In genomic region chr16:4350365-4350786, GRCh38 we compare ENCODE assay signal across 8 cellular contexts. TPM values are rescaled to one million over a fixed set of nuclear protein-coding genes. Genes with fewer than 3 reads are reported as not detected.
A peak's percentile ranks its signal among the peaks of the same experiment; 100 is the strongest.
DNase-seq lines count a peak whose midpoint lies in the region; TF ChIP-seq lines count a peak whose summit lies in the region.

No MANE protein-coding gene starts in this region.

- H3K27me3 Mint-ChIP-seq in activated T-cell treated with anti-CD3 and anti-CD28 coated beads, Interleukin-2, amount 50 U/mL, for 24 hours: no peaks in the 10 kb centered on the region

- TF ChIP-seq CTCF in adrenal gland (IDR thresholded peaks at IDR 0.05) (no peak), liver (IDR thresholded peaks at IDR 0.05; ENCODE audit: low read depth, low read length, missing input control) (no peak), transverse colon (IDR thresholded peaks at IDR 0.05) (no peak), GM13977 (IDR thresholded peaks at IDR 0.05; ENCODE audit: extremely low read depth, insufficient read depth, missing control alignments) (no peak)

- H3K27ac ChIP-seq in adrenal gland (peak overlapping the region in 4 of 5 donors; percentile 65 to 93 (median 86)), liver (ENCODE audit: low read depth in 1 of 2, low read length in 2 of 2) (peak overlapping the region; percentile 85 to 96), transverse colon (peak overlapping the region; percentile 87 to 94 (median 93))

- 31 to 39% (median 33%) methylated on average over 12 to 24 of the region's 24 CpGs for WGBS in adrenal gland, 4 donors
- WGBS in liver: 31% methylated on average over 24 of the region's 24 CpGs
- WGBS in transverse colon (ENCODE audit: low coverage in 1 of 2), 2 donors: 31 to 78% methylated on average over 1 to 24 of the region's 24 CpGs

- no peaks in the 10 kb centered on the region for H3K9me3 Mint-ChIP-seq in activated T-cell treated with anti-CD3 and anti-CD28 coated beads, Interleukin-2, amount 50 U/mL, for 24 hours

- TF ChIP-seq POLR2A in adrenal gland (IDR thresholded peaks at IDR 0.05) (no peak), transverse colon (IDR thresholded peaks at IDR 0.05) (no peak)

- no peaks in the 10 kb centered on the region for H3K27me3 ChIP-seq in adrenal gland
- H3K27me3 ChIP-seq in liver (ENCODE audit: control insufficient read depth in 4 of 4, insufficient read depth in 4 of 4, low read length in 3 of 4): no peaks in the 10 kb centered on the region
- H3K27me3 ChIP-seq in transverse colon: no peaks in the 10 kb centered on the region

- H3K36me3 ChIP-seq in adrenal gland (replicated peaks in 1 of 2): no peaks in the 10 kb centered on the region
- H3K36me3 ChIP-seq in liver (ENCODE audit: control insufficient read depth in 4 of 4, insufficient read depth in 3 of 4, low read depth in 1 of 4, low read length in 3 of 4): no peaks in the 10 kb centered on the region
- H3K36me3 ChIP-seq in transverse colon: no peaks in the 10 kb centered on the region

- peak overlapping the region; percentile 97 for H3K27ac Mint-ChIP-seq in activated T-cell treated with anti-CD3 and anti-CD28 coated beads, Interleukin-2, amount 50 U/mL, for 24 hours

- peak overlapping the region; percentile 82 to 95 for H3K9ac ChIP-seq in liver (ENCODE audit: low read depth in 1 of 2, low read length in 2 of 2)

- in situ Hi-C loops in transverse colon (cut with MboI; ENCODE audit: low pct_ligation_motif_present in 1 of 4, low pct_unique_long_range_greater_than_20kb in 1 of 4, low sequenced_read_pairs in 3 of 4): loop anchor here in 2 of 4 donors (10.0 kb wide), 2 partner anchors 54 to 64 kb away; partner anchors contain the start of gene CORO7 (in 1 of the 2)
- in situ Hi-C loops in GM13977 (cut with MboI; ENCODE audit: low pct_unique_long_range_greater_than_20kb, low sequenced_read_pairs, unreplicated experiment): no loop called here

- H3K4me3 ChIP-seq in adrenal gland (peak overlapping the region in 3 of 4 donors; percentile 57 to 89 (median 60)), liver (ENCODE audit: low read depth in 1 of 3, low read length in 3 of 3) (peak overlapping the region; percentile 92 to 99 (median 98)), transverse colon (peak overlapping the region; percentile 82 to 100 (median 88))

- DNase-seq in activated T-cell treated with anti-CD3 and anti-CD28 coated beads, Interleukin-2, amount 50 U/mL, for 24 hours: no peak
- DNase-seq in activated T-cell treated with anti-CD3 and anti-CD28 coated beads for 4 hours (no peak), adrenal gland (no peak), transverse colon (no peak), NCI-H1092 (lab: John Stamatoyannopoulos, UW) (no peak), GM13977 (ENCODE audit: low spot score) (no peak), NCI-H1417 treated with DMSO at 0.1 percent for 48 hours (lab: John Stamatoyannopoulos, UW) (no peak)

- H3K4me3 Mint-ChIP-seq in activated T-cell treated with anti-CD3 and anti-CD28 coated beads, Interleukin-2, amount 50 U/mL, for 24 hours: peak overlapping the region; percentile 97

- H3K9me3 ChIP-seq in adrenal gland (replicated peaks in 1 of 3) (no peaks in the 10 kb centered on the region), liver (ENCODE audit: control insufficient read depth in 4 of 4, low read length in 3 of 4) (no peaks in the 10 kb centered on the region), transverse colon (no peaks in the 10 kb centered on the region)

- H3K4me1 ChIP-seq in adrenal gland (replicated peaks in 1 of 2) (peaks cover 19 to 54% of the 10 kb centered on the region in 2 donors), liver (ENCODE audit: control insufficient read depth in 4 of 4, insufficient read depth in 4 of 4, low read length in 3 of 4) (peaks cover 12 to 49% (median 33%) of the 10 kb centered on the region in 4 donors), transverse colon (peaks cover 0 to 24% (median 19%) of the 10 kb centered on the region in 4 donors)

- no peak for TF ChIP-seq RAD21 in liver (IDR thresholded peaks at IDR 0.05)

- H3K4me1 Mint-ChIP-seq in activated T-cell treated with anti-CD3 and anti-CD28 coated beads, Interleukin-2, amount 50 U/mL, for 24 hours (ENCODE audit: low read depth): peaks cover 39% of the 10 kb centered on the region

- TF ChIP-seq EP300 in transverse colon (IDR thresholded peaks at IDR 0.05; ENCODE audit: low read depth): no peak

- intact Hi-C loops in adrenal gland (cut with DNase I) (no loop called here), transverse colon (cut with DNase I; ENCODE audit: low total_unique reads) (loop anchor here (10.0 kb wide), 1 partner anchor 744 kb away; the partner anchor contains the start of gene EEF2KMT)

- peaks cover 58% of the 10 kb centered on the region for H3K36me3 Mint-ChIP-seq in activated T-cell treated with anti-CD3 and anti-CD28 coated beads, Interleukin-2, amount 50 U/mL, for 24 hours (ENCODE audit: low read depth)

TF ChIP-seq in liver, 16 proteins besides CTCF, POLR2A, EP300 and RAD21:
- TF ChIP-seq ZBTB33 (IDR thresholded peaks at IDR 0.05) (no peak), RXRA (IDR thresholded peaks at IDR 0.05) (peak; percentile 47 to 74)

RNA-seq across cellular contexts. Expression of gene PAM16, which starts 0.7 kb away (rescaled TPM):
- total RNA-seq in adrenal gland (10 to 100 TPM; 35.5 to 68.8 (median 54.0) TPM), liver (10 to 100 TPM; 14.0 to 23.8 TPM), transverse colon (10 to 100 TPM; 26.5 to 40.5 (median 29.2) TPM)
- polyA plus RNA-seq in adrenal gland (100 to 1,000 TPM in 2 of 3 donors, 10 to 100 TPM in 1; 25.0 to 310 (median 285) TPM), liver (10 to 100 TPM; 35.3 to 70.5 TPM)

RNA-seq across cellular contexts. Expression of gene VASN, which starts 21.3 kb away (rescaled TPM):
- total RNA-seq in adrenal gland (10 to 100 TPM; 16.1 to 44.7 (median 27.4) TPM), liver (10 to 100 TPM; 19.7 to 22.7 TPM), transverse colon (10 to 100 TPM in 2 of 4 donors, 1 to 10 TPM in 2; 3.4 to 18.7 (median 9.0) TPM)
- polyA plus RNA-seq in adrenal gland (10 to 100 TPM in 2 of 3 donors, under 1 TPM in 1; 0.77 to 23.9 (median 15.5) TPM), liver (10 to 100 TPM in 1 of 2 donors, 1 to 10 TPM in 1; 6.2 to 26.9 TPM)

RNA-seq across cellular contexts. Expression of gene GLIS2, which starts 34.5 kb away (rescaled TPM):
- total RNA-seq in adrenal gland (10 to 100 TPM; 11.9 to 36.2 (median 18.6) TPM), liver (1 to 10 TPM; 1.0 to 1.2 TPM), transverse colon (1 to 10 TPM in 3 of 4 donors, under 1 TPM in 1; 0.68 to 5.0 (median 1.8) TPM)
- polyA plus RNA-seq in adrenal gland (10 to 100 TPM in 2 of 3 donors, 1 to 10 TPM in 1; 2.0 to 16.7 (median 13.4) TPM), liver (1 to 10 TPM in 1 of 2 donors, under 1 TPM in 1; 0.68 to 1.4 TPM)
